Comparison of ENCODE assay signal across 19 cellular contexts in the genomic region with DNA sequence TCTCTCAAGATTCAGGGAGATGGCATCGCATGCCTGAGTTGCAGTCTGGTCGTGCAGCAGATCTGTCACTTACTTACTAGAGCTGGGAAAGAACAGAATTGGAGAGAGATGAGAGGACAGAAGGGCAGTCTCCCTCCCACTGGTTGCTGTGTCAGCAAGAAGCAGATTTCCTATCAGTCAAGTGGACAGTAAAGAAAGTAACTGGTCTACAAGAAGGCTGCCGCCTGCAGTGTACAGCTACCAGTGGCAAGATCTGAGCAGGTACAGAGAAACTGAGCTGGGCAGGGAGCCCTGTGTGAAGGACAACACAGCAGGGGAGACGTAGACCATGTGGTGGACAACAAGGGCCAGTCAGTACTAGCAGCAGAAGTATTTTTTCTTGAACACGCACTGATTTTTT. TPM values are rescaled to one million over a fixed set of nuclear protein-coding genes. Genes with fewer than 3 reads are reported as not detected.
DNase-seq lines count a peak whose midpoint lies in the region; ATAC-seq, FAIRE-seq and TF ChIP-seq lines count a peak whose summit lies in the region.
"Had no signal": no experiment of that assay in that cellular context is flagged by ENCODE, and none has a peak within 500 bp of the region (broad histone marks: within the 10 kb centered on the region; RNA-seq: fewer than 3 reads in every experiment).

No MANE protein-coding gene starts in this region.

- FAIRE-seq in HepG2 (lab: Jason Lieb, UNC) (no peak), small intestine (lab: Jason Lieb, UNC) (no peak)
- FAIRE-seq: A204.1, GM12892, GM19239, HTR-8/SVneo had no signal

- H3K9me3 ChIP-seq in HepG2 (ENCODE audit: low read length) (no peaks in the 10 kb centered on the region), right lobe of liver (no peaks in the 10 kb centered on the region), small intestine (ENCODE audit: control insufficient read depth, low read depth) (no peaks in the 10 kb centered on the region)
- H3K9me3 ChIP-seq: BE2C, HAP-1 had no signal

- 7% methylated on average over 5 of the region's 5 CpGs for WGBS in HepG2 (ENCODE audit: low lambda C conversion rate)
- 39% methylated on average over 3 of the region's 5 CpGs for WGBS in right lobe of liver (ENCODE audit: insufficient coverage, low coverage, low lambda C conversion rate, missing lambda C conversion rate)
- 65 to 72% (median 70%) methylated on average over 5 of the region's 5 CpGs for WGBS in small intestine, 3 donors

- no peak for DNase-seq in HepG2 (ENCODE audit: low spot score)
- no peak for DNase-seq in right lobe of liver
- peak; percentile 37 for DNase-seq in cerebellum (ENCODE audit: low spot score)
- no peak for DNase-seq in NCI-H2081 (lab: John Stamatoyannopoulos, UW)
- no peak for DNase-seq in small intestine
- DNase-seq: BE2C; CD4-positive, alpha-beta memory T cell; DMS79; GDM1; GOT3 had no signal

- TF ChIP-seq EP300 in HepG2 (IDR thresholded peaks at IDR 0.05; ENCODE audit: low read depth in 2 of 2, low read length in 2 of 2) (no peak), HepG2 (CRISPR knock-in tag; IDR thresholded peaks at IDR 0.05; ENCODE audit: borderline replicate concordance) (no peak)

- no peaks in the 10 kb centered on the region for H3K79me2 ChIP-seq in HepG2 (ENCODE audit: insufficient read depth, low read length)

- no peak for TF ChIP-seq POLR2A in HepG2 (IDR thresholded peaks at IDR 0.05; ENCODE audit: insufficient read depth in 1 of 2, low read depth in 2 of 2, low read length in 2 of 2)
- TF ChIP-seq POLR2A in right lobe of liver (IDR thresholded peaks at IDR 0.05) = no peak

- no peak overlapping the region for H3K4me3 Mint-ChIP-seq in nephron
- H3K4me3 Mint-ChIP-seq: CD4-positive, alpha-beta memory T cell had no signal

- in situ Hi-C loops in HepG2 (cut with HindIII; ENCODE audit: extremely low pct_ligation_motif_present, low pct_unique_long_range_greater_than_20kb) = no loop called here

- TF ChIP-seq RAD21 in HepG2 (CRISPR knock-in tag; IDR thresholded peaks at IDR 0.05) = no peak

- peaks cover 5% of the 10 kb centered on the region for H3K27me3 Mint-ChIP-seq in nephron (ENCODE audit: low read depth)
- H3K27me3 Mint-ChIP-seq: CD4-positive, alpha-beta memory T cell had no signal

- H3K27ac ChIP-seq in HepG2 (ENCODE audit: extremely low read length, insufficient read depth, low read length) = no peak overlapping the region
- H3K27ac ChIP-seq in right lobe of liver = no peak overlapping the region
- H3K27ac ChIP-seq in small intestine (ENCODE audit: low read depth in 1 of 2, low read length in 1 of 2) = no peak overlapping the region
- H3K27ac ChIP-seq: C4-2B had no signal

- peak overlapping the region; percentile 55 to 73 (median 72) for H3K27ac Mint-ChIP-seq in nephron
- H3K27ac Mint-ChIP-seq: CD4-positive, alpha-beta memory T cell had no signal

- BruUV-seq in HepG2 (replicated peaks; lab: Mats Ljungman, UMichigan) = no TSS peak

- CTCF ChIA-PET in HepG2 (lab: Yijun Ruan, JAX; ENCODE audit: low intra/inter-chr PET ratio, low total read pairs) = no interaction called here

- H2AFZ ChIP-seq in HepG2 (ENCODE audit: low read length) = no peak overlapping the region

- H3K9ac ChIP-seq in HepG2 (ENCODE audit: insufficient read depth, low read depth, low read length) = no peak overlapping the region

- peaks cover 15% of the 10 kb centered on the region for H3K9me3 Mint-ChIP-seq in nephron

- H4K20me1 ChIP-seq in HepG2 (ENCODE audit: insufficient read depth, low read length) = no peaks in the 10 kb centered on the region

- no peak overlapping the region for H3K4me2 ChIP-seq in HepG2 (ENCODE audit: low read depth, low read length)

- H3K27me3 ChIP-seq in HepG2 (ENCODE audit: control insufficient read depth in 1 of 2, insufficient read depth in 2 of 2, low read length in 2 of 2) = no peaks in the 10 kb centered on the region
- H3K27me3 ChIP-seq in right lobe of liver = peaks cover 0 to 3% of the 10 kb centered on the region in 2 donors
- H3K27me3 ChIP-seq in small intestine (ENCODE audit: control insufficient read depth in 2 of 2, insufficient read depth in 2 of 2, low read length in 2 of 2) = no peaks in the 10 kb centered on the region
- H3K27me3 ChIP-seq: BE2C had no signal

- POLR2A ChIA-PET in HepG2 (lab: Yijun Ruan, JAX) = no interaction called here

- no peaks in the 10 kb centered on the region for H3K36me3 Mint-ChIP-seq in nephron (ENCODE audit: low read depth)
- H3K36me3 Mint-ChIP-seq: CD4-positive, alpha-beta memory T cell had no signal

- H3K4me3 ChIP-seq in HepG2 (replicated peaks in 1 of 3; ENCODE audit: insufficient read depth in 1 of 3, low read depth in 2 of 3, low read length in 3 of 3) = no peak overlapping the region
- H3K4me3 ChIP-seq in right lobe of liver = no peak overlapping the region
- H3K4me3 ChIP-seq in small intestine (ENCODE audit: low read depth in 1 of 2, low read length in 2 of 2) = no peak overlapping the region
- H3K4me3 ChIP-seq: HAP-1 had no signal

- ATAC-seq in HepG2 (no peak), right lobe of liver (no peak), HG02623 (IDR thresholded peaks at IDR 0.05; ENCODE audit: unreplicated experiment) (no peak)

- no peak for TF ChIP-seq CTCF in HepG2 (CRISPR knock-in tag; IDR thresholded peaks at IDR 0.05)
- TF ChIP-seq CTCF in right lobe of liver (IDR thresholded peaks at IDR 0.05) = no peak
- TF ChIP-seq CTCF in nephron (IDR thresholded peaks at IDR 0.05; ENCODE audit: unreplicated experiment in 3 of 3) = no peak

- H3K36me3 ChIP-seq in HepG2 (replicated peaks in 1 of 2; ENCODE audit: control insufficient read depth in 1 of 2, insufficient read depth in 2 of 2, low read length in 2 of 2) = no peaks in the 10 kb centered on the region
- no peaks in the 10 kb centered on the region for H3K36me3 ChIP-seq in right lobe of liver
- no peaks in the 10 kb centered on the region for H3K36me3 ChIP-seq in small intestine (ENCODE audit: control insufficient read depth in 2 of 2, insufficient read depth in 2 of 2, low read length in 2 of 2)
- H3K36me3 ChIP-seq: BE2C, HAP-1 had no signal

- intact Hi-C loops in HepG2 (cut with micrococcal nuclease; ENCODE audit: unreplicated experiment) = no loop called here
- intact Hi-C loops in right lobe of liver (cut with DNase I) = no loop called here

- peaks cover 12% of the 10 kb centered on the region for H3K4me1 Mint-ChIP-seq in nephron
- H3K4me1 Mint-ChIP-seq: CD4-positive, alpha-beta memory T cell had no signal

- no peaks in the 10 kb centered on the region for H3K4me1 ChIP-seq in HepG2 (ENCODE audit: insufficient read depth, low read length)
- no peaks in the 10 kb centered on the region for H3K4me1 ChIP-seq in right lobe of liver
- no peaks in the 10 kb centered on the region for H3K4me1 ChIP-seq in small intestine (ENCODE audit: control insufficient read depth in 2 of 2, insufficient read depth in 1 of 2, low read depth in 1 of 2, low read length in 1 of 2)
- H3K4me1 ChIP-seq: BE2C, HAP-1 had no signal

TF ChIP-seq in HepG2, 621 proteins besides CTCF, POLR2A, EP300 and RAD21:
- 0 out of 2 replicates have a peak, but pooled peaks have one; percentile 9 for TF ChIP-seq SKIL (CRISPR knock-in tag; IDR thresholded peaks at IDR 0.05; ENCODE audit: borderline replicate concordance)
- TF ChIP-seq MAFF (IDR thresholded peaks at IDR 0.05; ENCODE audit: low read depth, low read length) = peak; percentile 64
- TF ChIP-seq MAFK (conservative IDR thresholded peaks at IDR 0.05 in 1 of 2, IDR thresholded peaks at IDR 0.05 in 1 of 2; ENCODE audit: low read length in 2 of 2) = peak; percentile 79 to 84
- no peak for TF ChIP-seq PHB2 (IDR thresholded peaks at IDR 0.05; ENCODE audit: partially characterized antibody)

RNA-seq across cellular contexts. Expression of gene PCSK2, which starts 49.5 kb away (rescaled TPM):
- not detected in 2 replicates for total RNA-seq in HepG2 (2016; rRNA removed; fragmentation: Illumina TruSeq; extraction: Trizol)
- not detected in 2 replicates for total RNA-seq in HepG2 (2016; cell fraction: cytosol; rRNA removed; fragmentation: Illumina TruSeq; extraction: Trizol; ENCODE audit: low read depth)
- not detected in 2 replicates for total RNA-seq in HepG2 (2016; cell fraction: insoluble cytoplasmic fraction; rRNA removed; fragmentation: Illumina TruSeq; extraction: Trizol)
- total RNA-seq in HepG2 (2016; cell fraction: membrane; rRNA removed; fragmentation: Illumina TruSeq; extraction: Trizol) = not detected in 2 replicates
- not detected in 2 replicates for total RNA-seq in HepG2 (2016; cell fraction: nucleus; rRNA removed; fragmentation: Illumina TruSeq; extraction: Trizol)
- not detected in 2 replicates for polyA plus RNA-seq in HepG2 (2011; rRNA removed)
- not detected in 2 replicates for polyA plus RNA-seq in HepG2 (2011; cell fraction: cytosol; rRNA removed)
- not detected in 2 replicates for polyA plus RNA-seq in HepG2 (2011; cell fraction: nucleus; rRNA removed)
- polyA plus RNA-seq in HepG2 (2012) = not detected in 2 replicates
- not detected in 2 replicates for polyA plus RNA-seq in HepG2 (2016; cell fraction: cytosol; fragmentation: Illumina TruSeq; extraction: Trizol; ENCODE audit: low read depth)
- polyA plus RNA-seq in HepG2 (2016; cell fraction: insoluble cytoplasmic fraction; fragmentation: Illumina TruSeq; extraction: Trizol; ENCODE audit: low read depth) = not detected in 2 replicates
- not detected in 2 replicates for polyA plus RNA-seq in HepG2 (2016; cell fraction: membrane; fragmentation: Illumina TruSeq; extraction: Trizol; ENCODE audit: low read depth)
- not detected in 2 replicates for polyA plus RNA-seq in HepG2 (2016; cell fraction: nucleus; fragmentation: Illumina TruSeq; extraction: Trizol; ENCODE audit: insufficient read depth, low read depth)
- not detected in 2 replicates for polyA minus RNA-seq in HepG2 (2011; rRNA and poly(A)+ RNA removed; ENCODE audit: low replicate concordance)
- polyA minus RNA-seq in HepG2 (2011; cell fraction: cytosol; rRNA and poly(A)+ RNA removed) = not detected in 2 replicates
- not detected in 2 replicates for polyA minus RNA-seq in HepG2 (2011; cell fraction: nucleus; rRNA and poly(A)+ RNA removed)
- total RNA-seq in right lobe of liver = under 1 TPM in 2 of 6 experiments, not detected in 4; 0.04 to 0.13 TPM
- total RNA-seq in cerebellum = 24.1 TPM
- polyA plus RNA-seq in small intestine = 1 to 10 TPM in 1 of 3 donors, under 1 TPM in 2; 0.27 to 2.6 (median 0.45) TPM
- total RNA-seq: CD4-positive, alpha-beta memory T cell had no signal
- polyA plus RNA-seq: AG04450; CD4-positive, alpha-beta memory T cell had no signal

Comparison
In these comparisons a context has a peak if more than half of its experiments do, and no peak if none do; other contexts are left out.
1. RNA of gene PCSK2, which starts 49.5 kb away (total RNA-seq): 24.1 TPM in cerebellum (single experiment); 0.04 to 0.13 TPM in right lobe of liver and not detected in HepG2; every median in the first group is over 10 times any median in the second.